14 cellular contexts compared by ENCODE assay signal in the genomic region with DNA sequence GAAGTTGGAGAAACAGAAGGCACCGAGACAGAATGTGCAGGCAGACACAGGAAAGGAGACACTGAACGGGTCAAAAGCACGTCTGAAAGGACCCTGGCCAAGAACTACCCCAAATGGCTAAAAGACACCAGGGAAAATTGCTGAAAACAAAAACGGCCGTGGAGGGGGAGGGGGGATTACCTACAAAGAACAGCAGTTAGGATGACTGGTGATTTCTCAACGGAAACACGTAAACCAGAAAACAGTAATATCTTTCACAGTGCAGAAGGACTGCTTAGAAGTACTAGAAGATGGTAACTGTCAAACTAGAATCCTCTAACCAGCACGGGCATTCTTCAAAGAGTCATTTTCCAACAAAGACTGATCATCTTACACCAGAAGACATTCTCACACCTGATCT.
DNase-seq lines count a peak whose midpoint lies in the region; ATAC-seq and TF ChIP-seq lines count a peak whose summit lies in the region.
"Had no signal": no experiment of that assay in that cellular context is flagged by ENCODE, and none has a peak within 500 bp of the region (broad histone marks: within the 10 kb centered on the region; RNA-seq: fewer than 3 reads in every experiment).

No MANE protein-coding gene starts in this region.

- no peaks in the 10 kb centered on the region for H3F3A ChIP-seq in PC-9 (ENCODE audit: insufficient read depth, low read depth)

- H3K9me2 ChIP-seq in PC-9 (ENCODE audit: insufficient read depth): no peaks in the 10 kb centered on the region

- peaks cover 14% of the 10 kb centered on the region for H3K4me1 ChIP-seq in PC-9 (replicated peaks; ENCODE audit: insufficient read depth)

- H2AFZ ChIP-seq in PC-9: no peak overlapping the region
- H2AFZ ChIP-seq: neural progenitor cell had no signal

- no peaks in the 10 kb centered on the region for H3K27me3 Mint-ChIP-seq in activated CD4-positive, alpha-beta T cell treated with anti-CD3 and anti-CD28 coated beads for 36 hours
- H3K27me3 Mint-ChIP-seq in dendritic cell treated with granulocyte-macrophage colony-stimulating factor and Interleukin-4, amounts not matched to agents 40 ng/mL and 50 ng/mL, for 4 days: no peaks in the 10 kb centered on the region

- H3K9me3 Mint-ChIP-seq in activated CD4-positive, alpha-beta T cell treated with anti-CD3 and anti-CD28 coated beads for 36 hours (ENCODE audit: low read depth): peaks cover 8% of the 10 kb centered on the region
- H3K9me3 Mint-ChIP-seq in dendritic cell treated with granulocyte-macrophage colony-stimulating factor and Interleukin-4, amounts not matched to agents 40 ng/mL and 50 ng/mL, for 4 days: no peaks in the 10 kb centered on the region
- peaks cover 3% of the 10 kb centered on the region for H3K9me3 Mint-ChIP-seq in stimulated activated effector memory CD8-positive, alpha-beta T cell treated with anti-CD3 and anti-CD28 coated beads, Interleukin-12 subunit alpha, Interleukin-12 subunit beta, amount 100 ng/mL, for 72 hours

- no peak for TF ChIP-seq CTCF in PC-9 (conservative IDR thresholded peaks at IDR 0.05)

- H3K4me2 ChIP-seq in PC-9: no peak overlapping the region
- H3K4me2 ChIP-seq: neural progenitor cell had no signal

- no peaks in the 10 kb centered on the region for H3K36me3 ChIP-seq in PC-9 (ENCODE audit: low read depth)
- H3K36me3 ChIP-seq: heart left ventricle, left ventricle myocardium inferior, neural progenitor cell had no signal

- intact Hi-C loops in activated CD4-positive, alpha-beta T cell treated with anti-CD3 and anti-CD28 coated beads for 36 hours (cut with DNase I, micrococcal nuclease): loop anchor here (1.0 to 5.0 kb wide), 4 partner anchors 9 to 123 kb away; no protein-coding TSS in a partner anchor
- intact Hi-C loops in PC-9 (cut with micrococcal nuclease; ENCODE audit: unreplicated experiment): no loop called here
- intact Hi-C loops in dendritic cell treated with granulocyte-macrophage colony-stimulating factor and Interleukin-4, amounts not matched to agents 40 ng/mL and 50 ng/mL, for 4 days (cut with micrococcal nuclease): no loop called here

- H4K20me1 ChIP-seq in PC-9 (ENCODE audit: insufficient read depth): no peaks in the 10 kb centered on the region

- peak; percentile 59 for ATAC-seq in activated CD4-positive, alpha-beta T cell treated with anti-CD3 and anti-CD28 coated beads for 36 hours
- ATAC-seq in stimulated activated effector memory CD8-positive, alpha-beta T cell treated with anti-CD3 and anti-CD28 coated beads, Interleukin-12 subunit alpha, Interleukin-12 subunit beta, amount 100 ng/mL, for 72 hours: no peak
- ATAC-seq in HG03196 (IDR thresholded peaks at IDR 0.05; ENCODE audit: unreplicated experiment): no peak
- ATAC-seq in GM18520 (IDR thresholded peaks at IDR 0.05; ENCODE audit: unreplicated experiment): no peak
- ATAC-seq: Right ventricle myocardium inferior had no signal

- H3K36me3 Mint-ChIP-seq in activated CD4-positive, alpha-beta T cell treated with anti-CD3 and anti-CD28 coated beads for 36 hours (ENCODE audit: low read depth): peaks cover 12% of the 10 kb centered on the region
- peaks cover 28% of the 10 kb centered on the region for H3K36me3 Mint-ChIP-seq in dendritic cell treated with granulocyte-macrophage colony-stimulating factor and Interleukin-4, amounts not matched to agents 40 ng/mL and 50 ng/mL, for 4 days (ENCODE audit: low read depth)
- H3K36me3 Mint-ChIP-seq in stimulated activated effector memory CD8-positive, alpha-beta T cell treated with anti-CD3 and anti-CD28 coated beads, Interleukin-12 subunit alpha, Interleukin-12 subunit beta, amount 100 ng/mL, for 72 hours: peaks cover under 1% of the 10 kb centered on the region

- H3K4me3 Mint-ChIP-seq in activated CD4-positive, alpha-beta T cell treated with anti-CD3 and anti-CD28 coated beads for 36 hours: no peak overlapping the region
- H3K4me3 Mint-ChIP-seq in dendritic cell treated with granulocyte-macrophage colony-stimulating factor and Interleukin-4, amounts not matched to agents 40 ng/mL and 50 ng/mL, for 4 days: peak overlapping the region; percentile 25
- H3K4me3 Mint-ChIP-seq in stimulated activated effector memory CD8-positive, alpha-beta T cell treated with anti-CD3 and anti-CD28 coated beads, Interleukin-12 subunit alpha, Interleukin-12 subunit beta, amount 100 ng/mL, for 72 hours: peak overlapping the region; percentile 53
- H3K4me3 Mint-ChIP-seq: neural progenitor cell had no signal

- POLR2A ChIA-PET in activated CD4-positive, alpha-beta T cell treated with anti-CD3 and anti-CD28 coated beads for 36 hours (lab: Charles Lee): no interaction called here
- POLR2A ChIA-PET in PC-9 (lab: Charles Lee; ENCODE audit: unreplicated experiment): no interaction called here

- peak overlapping the region; percentile 88 for H3K27ac Mint-ChIP-seq in activated CD4-positive, alpha-beta T cell treated with anti-CD3 and anti-CD28 coated beads for 36 hours
- H3K27ac Mint-ChIP-seq in dendritic cell treated with granulocyte-macrophage colony-stimulating factor and Interleukin-4, amounts not matched to agents 40 ng/mL and 50 ng/mL, for 4 days: peak overlapping the region; percentile 99
- H3K27ac Mint-ChIP-seq in stimulated activated effector memory CD8-positive, alpha-beta T cell treated with anti-CD3 and anti-CD28 coated beads, Interleukin-12 subunit alpha, Interleukin-12 subunit beta, amount 100 ng/mL, for 72 hours: peak overlapping the region; percentile 26
- H3K27ac Mint-ChIP-seq: neural progenitor cell had no signal

- BruUV-seq in PC-9 (replicated peaks; lab: Mats Ljungman, UMichigan): no TSS peak

- no peaks in the 10 kb centered on the region for H3K27me3 ChIP-seq in PC-9 (ENCODE audit: insufficient read depth, low read depth)
- H3K27me3 ChIP-seq: heart left ventricle, neural progenitor cell had no signal

- peak overlapping the region; percentile 48; the same call in 1 of the 2 replicates for H3K27ac ChIP-seq in PC-9
- H3K27ac ChIP-seq: left ventricle myocardium inferior, neural progenitor cell had no signal

- peak; percentile 61 for DNase-seq in activated CD4-positive, alpha-beta T cell treated with anti-CD3 and anti-CD28 coated beads for 36 hours
- no peak for DNase-seq in activated CD4-positive, alpha-beta T cell treated with anti-CD3 and anti-CD28 coated beads, Interleukin-2, amount 50 U/mL, for 48 hours
- no peak for DNase-seq in PC-9
- no peak for DNase-seq in stimulated activated effector memory CD8-positive, alpha-beta T cell treated with anti-CD3 and anti-CD28 coated beads, Interleukin-12 subunit alpha, Interleukin-12 subunit beta, amount 100 ng/mL, for 72 hours (ENCODE audit: low spot score in 2 of 2)
- no peak for DNase-seq in NCI-H2081 (lab: John Stamatoyannopoulos, UW)
- DNase-seq: caudate nucleus, left ventricle myocardium inferior, NCI-H524 treated with DMSO at 0.1 percent for 48 hours had no signal

- CTCF ChIA-PET in activated CD4-positive, alpha-beta T cell treated with anti-CD3 and anti-CD28 coated beads for 36 hours (lab: Charles Lee): no interaction called here
- CTCF ChIA-PET in PC-9 (lab: Charles Lee): no interaction called here

- no peaks in the 10 kb centered on the region; the same call in 1 of the 2 replicates for H3K9me3 ChIP-seq in PC-9 (ENCODE audit: insufficient read depth, low read depth)

- H3K4me3 ChIP-seq in PC-9: no peak overlapping the region
- H3K4me3 ChIP-seq: heart left ventricle, left ventricle myocardium inferior, neural progenitor cell had no signal

- H3K4me1 Mint-ChIP-seq in activated CD4-positive, alpha-beta T cell treated with anti-CD3 and anti-CD28 coated beads for 36 hours: peaks cover 86% of the 10 kb centered on the region
- H3K4me1 Mint-ChIP-seq in dendritic cell treated with granulocyte-macrophage colony-stimulating factor and Interleukin-4, amounts not matched to agents 40 ng/mL and 50 ng/mL, for 4 days (ENCODE audit: low read depth): peaks cover 98% of the 10 kb centered on the region
- H3K4me1 Mint-ChIP-seq in stimulated activated effector memory CD8-positive, alpha-beta T cell treated with anti-CD3 and anti-CD28 coated beads, Interleukin-12 subunit alpha, Interleukin-12 subunit beta, amount 100 ng/mL, for 72 hours: peaks cover 77% of the 10 kb centered on the region

- H3K79me2 ChIP-seq in PC-9 (ENCODE audit: low read depth): peaks cover 12% of the 10 kb centered on the region; the same call in 1 of the 2 replicates

Comparison
In these comparisons a context has a peak if more than half of its experiments do, and no peak if none do; other contexts are left out.
1. H3K27ac Mint-ChIP-seq: peak in every context shown above with its lines; median percentile 99 in dendritic cell treated with granulocyte-macrophage colony-stimulating factor and Interleukin-4, amounts not matched to agents 40 ng/mL and 50 ng/mL, for 4 days; 88 in activated CD4-positive, alpha-beta T cell treated with anti-CD3 and anti-CD28 coated beads for 36 hours; 26 in stimulated activated effector memory CD8-positive, alpha-beta T cell treated with anti-CD3 and anti-CD28 coated beads, Interleukin-12 subunit alpha, Interleukin-12 subunit beta, amount 100 ng/mL, for 72 hours.
2. intact Hi-C loops: an anchor here in activated CD4-positive, alpha-beta T cell treated with anti-CD3 and anti-CD28 coated beads for 36 hours (1.0 to 5.0 kb wide); none called in PC-9 and dendritic cell treated with granulocyte-macrophage colony-stimulating factor and Interleukin-4, amounts not matched to agents 40 ng/mL and 50 ng/mL, for 4 days.